In the genomic region with DNA sequence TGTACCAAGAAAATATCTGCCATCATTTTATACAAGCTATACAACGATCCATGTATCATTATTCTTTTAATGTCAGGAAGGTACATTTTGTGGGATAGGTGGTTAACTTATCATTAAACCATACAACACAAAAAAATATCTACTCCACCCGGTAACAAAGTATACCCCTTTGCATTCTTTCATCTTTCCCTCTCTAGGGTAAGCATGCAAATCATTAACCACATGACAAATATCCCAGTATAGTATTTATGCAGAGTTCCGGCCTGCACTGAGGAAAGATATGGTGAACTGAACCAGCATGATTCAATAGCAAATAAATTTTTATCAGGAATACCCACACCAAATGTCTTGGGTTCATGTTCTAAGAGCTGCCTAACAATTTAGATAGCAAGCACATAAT, we compare ENCODE assay signal across 1 cellular context.
TF ChIP-seq lines count a peak whose summit lies in the region.

No MANE protein-coding gene starts in this region.

TF ChIP-seq in HepG2, 621 proteins besides CTCF, POLR2A, EP300 and RAD21 (continues in another document):
- TF ChIP-seq, protein P1, sequence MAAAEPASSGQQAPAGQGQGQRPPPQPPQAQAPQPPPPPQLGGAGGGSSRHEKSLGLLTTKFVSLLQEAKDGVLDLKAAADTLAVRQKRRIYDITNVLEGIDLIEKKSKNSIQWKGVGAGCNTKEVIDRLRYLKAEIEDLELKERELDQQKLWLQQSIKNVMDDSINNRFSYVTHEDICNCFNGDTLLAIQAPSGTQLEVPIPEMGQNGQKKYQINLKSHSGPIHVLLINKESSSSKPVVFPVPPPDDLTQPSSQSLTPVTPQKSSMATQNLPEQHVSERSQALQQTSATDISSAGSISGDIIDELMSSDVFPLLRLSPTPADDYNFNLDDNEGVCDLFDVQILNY (CRISPR knock-in tag; conservative IDR thresholded peaks at IDR 0.05) = no peak
- TF ChIP-seq, protein P2, sequence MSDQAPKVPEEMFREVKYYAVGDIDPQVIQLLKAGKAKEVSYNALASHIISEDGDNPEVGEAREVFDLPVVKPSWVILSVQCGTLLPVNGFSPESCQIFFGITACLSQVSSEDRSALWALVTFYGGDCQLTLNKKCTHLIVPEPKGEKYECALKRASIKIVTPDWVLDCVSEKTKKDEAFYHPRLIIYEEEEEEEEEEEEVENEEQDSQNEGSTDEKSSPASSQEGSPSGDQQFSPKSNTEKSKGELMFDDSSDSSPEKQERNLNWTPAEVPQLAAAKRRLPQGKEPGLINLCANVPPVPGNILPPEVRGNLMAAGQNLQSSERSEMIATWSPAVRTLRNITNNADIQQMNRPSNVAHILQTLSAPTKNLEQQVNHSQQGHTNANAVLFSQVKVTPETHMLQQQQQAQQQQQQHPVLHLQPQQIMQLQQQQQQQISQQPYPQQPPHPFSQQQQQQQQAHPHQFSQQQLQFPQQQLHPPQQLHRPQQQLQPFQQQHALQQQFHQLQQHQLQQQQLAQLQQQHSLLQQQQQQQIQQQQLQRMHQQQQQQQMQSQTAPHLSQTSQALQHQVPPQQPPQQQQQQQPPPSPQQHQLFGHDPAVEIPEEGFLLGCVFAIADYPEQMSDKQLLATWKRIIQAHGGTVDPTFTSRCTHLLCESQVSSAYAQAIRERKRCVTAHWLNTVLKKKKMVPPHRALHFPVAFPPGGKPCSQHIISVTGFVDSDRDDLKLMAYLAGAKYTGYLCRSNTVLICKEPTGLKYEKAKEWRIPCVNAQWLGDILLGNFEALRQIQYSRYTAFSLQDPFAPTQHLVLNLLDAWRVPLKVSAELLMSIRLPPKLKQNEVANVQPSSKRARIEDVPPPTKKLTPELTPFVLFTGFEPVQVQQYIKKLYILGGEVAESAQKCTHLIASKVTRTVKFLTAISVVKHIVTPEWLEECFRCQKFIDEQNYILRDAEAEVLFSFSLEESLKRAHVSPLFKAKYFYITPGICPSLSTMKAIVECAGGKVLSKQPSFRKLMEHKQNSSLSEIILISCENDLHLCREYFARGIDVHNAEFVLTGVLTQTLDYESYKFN (CRISPR knock-in tag; conservative IDR thresholded peaks at IDR 0.05) = peak; percentile 69
- TF ChIP-seq NR2F1 (CRISPR knock-in tag; IDR thresholded peaks at IDR 0.05) (no peak), NCOR1 (IDR thresholded peaks at IDR 0.05; ENCODE audit: borderline replicate concordance, low read length) (peak; percentile 26; the same call in 1 of the 2 replicates), HNF4A (CRISPR knock-in tag; IDR thresholded peaks at IDR 0.05) (0 out of 2 replicates have a peak, but pooled peaks have one; percentile 11), GATAD2A (CRISPR knock-in tag; IDR thresholded peaks at IDR 0.05) (peak; percentile 68), ZNF878 (CRISPR knock-in tag; IDR thresholded peaks at IDR 0.05) (no peak), ELF3 (CRISPR knock-in tag; IDR thresholded peaks at IDR 0.05) (0 out of 2 replicates have a peak, but pooled peaks have one; percentile 60), SAP130 (CRISPR knock-in tag; IDR thresholded peaks at IDR 0.05; ENCODE audit: low read depth) (peak; percentile 72), ZFX (CRISPR knock-in tag; IDR thresholded peaks at IDR 0.05; ENCODE audit: low read depth) (no peak), PPARG (CRISPR knock-in tag; conservative IDR thresholded peaks at IDR 0.05) (peak; percentile 20; the same call in 1 of the 2 replicates), ZSCAN25 (CRISPR knock-in tag; IDR thresholded peaks at IDR 0.05) (no peak), RXRB (CRISPR knock-in tag; IDR thresholded peaks at IDR 0.05; ENCODE audit: borderline replicate concordance) (peak; percentile 66; the same call in 1 of the 2 replicates), HMG20A (CRISPR knock-in tag; IDR thresholded peaks at IDR 0.05; ENCODE audit: borderline replicate concordance) (peak; percentile 55; the same call in 1 of the 2 replicates), MED1 (CRISPR knock-in tag; IDR thresholded peaks at IDR 0.05) (0 out of 2 replicates have a peak, but pooled peaks have one; percentile 52), NCOA2 (CRISPR knock-in tag; IDR thresholded peaks at IDR 0.05) (peak; percentile 56), TCF7 (IDR thresholded peaks at IDR 0.05; ENCODE audit: low read depth) (peak; percentile 29; the same call in 1 of the 2 replicates), SMAD3 (CRISPR knock-in tag; IDR thresholded peaks at IDR 0.05) (0 out of 2 replicates have a peak, but pooled peaks have one; percentile 27), ZBTB20 (CRISPR knock-in tag; IDR thresholded peaks at IDR 0.05; ENCODE audit: borderline replicate concordance, low read depth) (peak; percentile 69; the same call in 1 of the 2 replicates), CREB1 (IDR thresholded peaks at IDR 0.05) (no peak), CREB1 (CRISPR knock-in tag; IDR thresholded peaks at IDR 0.05) (peak; percentile 30; the same call in 1 of the 2 replicates), HDAC1 (CRISPR knock-in tag; IDR thresholded peaks at IDR 0.05) (peak; percentile 54; the same call in 1 of the 2 replicates), ZNF33A (CRISPR knock-in tag; IDR thresholded peaks at IDR 0.05; ENCODE audit: borderline replicate concordance) (no peak), SOX5 (CRISPR knock-in tag; IDR thresholded peaks at IDR 0.05; ENCODE audit: borderline replicate concordance) (peak; percentile 32; the same call in 1 of the 2 replicates), ZNF101 (CRISPR knock-in tag; IDR thresholded peaks at IDR 0.05; ENCODE audit: borderline replicate concordance, low read depth) (no peak), TEAD3 (CRISPR knock-in tag; optimal IDR thresholded peaks at IDR 0.05; ENCODE audit: borderline replicate concordance) (peak; percentile 20), JARID2 (CRISPR knock-in tag; IDR thresholded peaks at IDR 0.05; ENCODE audit: insufficient replicate concordance) (no peak)
- TF ChIP-seq, protein P3, sequence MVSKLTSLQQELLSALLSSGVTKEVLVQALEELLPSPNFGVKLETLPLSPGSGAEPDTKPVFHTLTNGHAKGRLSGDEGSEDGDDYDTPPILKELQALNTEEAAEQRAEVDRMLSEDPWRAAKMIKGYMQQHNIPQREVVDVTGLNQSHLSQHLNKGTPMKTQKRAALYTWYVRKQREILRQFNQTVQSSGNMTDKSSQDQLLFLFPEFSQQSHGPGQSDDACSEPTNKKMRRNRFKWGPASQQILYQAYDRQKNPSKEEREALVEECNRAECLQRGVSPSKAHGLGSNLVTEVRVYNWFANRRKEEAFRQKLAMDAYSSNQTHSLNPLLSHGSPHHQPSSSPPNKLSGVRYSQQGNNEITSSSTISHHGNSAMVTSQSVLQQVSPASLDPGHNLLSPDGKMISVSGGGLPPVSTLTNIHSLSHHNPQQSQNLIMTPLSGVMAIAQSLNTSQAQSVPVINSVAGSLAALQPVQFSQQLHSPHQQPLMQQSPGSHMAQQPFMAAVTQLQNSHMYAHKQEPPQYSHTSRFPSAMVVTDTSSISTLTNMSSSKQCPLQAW (CRISPR knock-in tag; IDR thresholded peaks at IDR 0.05) = peak; percentile 27; the same call in 1 of the 2 replicates
- TF ChIP-seq, protein P4, sequence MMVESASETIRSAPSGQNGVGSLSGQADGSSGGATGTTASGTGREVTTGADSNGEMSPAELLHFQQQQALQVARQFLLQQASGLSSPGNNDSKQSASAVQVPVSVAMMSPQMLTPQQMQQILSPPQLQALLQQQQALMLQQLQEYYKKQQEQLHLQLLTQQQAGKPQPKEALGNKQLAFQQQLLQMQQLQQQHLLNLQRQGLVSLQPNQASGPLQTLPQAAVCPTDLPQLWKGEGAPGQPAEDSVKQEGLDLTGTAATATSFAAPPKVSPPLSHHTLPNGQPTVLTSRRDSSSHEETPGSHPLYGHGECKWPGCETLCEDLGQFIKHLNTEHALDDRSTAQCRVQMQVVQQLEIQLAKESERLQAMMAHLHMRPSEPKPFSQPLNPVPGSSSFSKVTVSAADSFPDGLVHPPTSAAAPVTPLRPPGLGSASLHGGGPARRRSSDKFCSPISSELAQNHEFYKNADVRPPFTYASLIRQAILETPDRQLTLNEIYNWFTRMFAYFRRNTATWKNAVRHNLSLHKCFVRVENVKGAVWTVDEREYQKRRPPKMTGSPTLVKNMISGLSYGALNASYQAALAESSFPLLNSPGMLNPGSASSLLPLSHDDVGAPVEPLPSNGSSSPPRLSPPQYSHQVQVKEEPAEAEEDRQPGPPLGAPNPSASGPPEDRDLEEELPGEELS (CRISPR knock-in tag; IDR thresholded peaks at IDR 0.05) = peak; percentile 57
- TF ChIP-seq, protein P5, sequence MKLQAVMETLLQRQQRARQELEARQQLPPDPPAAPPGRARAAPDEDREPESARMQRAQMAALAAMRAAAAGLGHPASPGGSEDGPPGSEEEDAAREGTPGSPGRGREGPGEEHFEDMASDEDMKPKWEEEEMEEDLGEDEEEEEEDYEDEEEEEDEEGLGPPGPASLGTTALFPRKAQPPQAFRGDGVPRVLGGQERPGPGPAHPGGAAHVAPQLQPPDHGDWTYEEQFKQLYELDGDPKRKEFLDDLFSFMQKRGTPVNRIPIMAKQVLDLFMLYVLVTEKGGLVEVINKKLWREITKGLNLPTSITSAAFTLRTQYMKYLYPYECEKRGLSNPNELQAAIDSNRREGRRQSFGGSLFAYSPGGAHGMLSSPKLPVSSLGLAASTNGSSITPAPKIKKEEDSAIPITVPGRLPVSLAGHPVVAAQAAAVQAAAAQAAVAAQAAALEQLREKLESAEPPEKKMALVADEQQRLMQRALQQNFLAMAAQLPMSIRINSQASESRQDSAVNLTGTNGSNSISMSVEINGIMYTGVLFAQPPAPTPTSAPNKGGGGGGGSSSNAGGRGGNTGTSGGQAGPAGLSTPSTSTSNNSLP (IDR thresholded peaks at IDR 0.05; ENCODE audit: low read depth, low read length) = peak; percentile 80
- TF ChIP-seq, protein P6, sequence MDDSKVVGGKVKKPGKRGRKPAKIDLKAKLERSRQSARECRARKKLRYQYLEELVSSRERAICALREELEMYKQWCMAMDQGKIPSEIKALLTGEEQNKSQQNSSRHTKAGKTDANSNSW (CRISPR knock-in tag; IDR thresholded peaks at IDR 0.05; ENCODE audit: borderline replicate concordance) = no peak
- TF ChIP-seq, protein P7, sequence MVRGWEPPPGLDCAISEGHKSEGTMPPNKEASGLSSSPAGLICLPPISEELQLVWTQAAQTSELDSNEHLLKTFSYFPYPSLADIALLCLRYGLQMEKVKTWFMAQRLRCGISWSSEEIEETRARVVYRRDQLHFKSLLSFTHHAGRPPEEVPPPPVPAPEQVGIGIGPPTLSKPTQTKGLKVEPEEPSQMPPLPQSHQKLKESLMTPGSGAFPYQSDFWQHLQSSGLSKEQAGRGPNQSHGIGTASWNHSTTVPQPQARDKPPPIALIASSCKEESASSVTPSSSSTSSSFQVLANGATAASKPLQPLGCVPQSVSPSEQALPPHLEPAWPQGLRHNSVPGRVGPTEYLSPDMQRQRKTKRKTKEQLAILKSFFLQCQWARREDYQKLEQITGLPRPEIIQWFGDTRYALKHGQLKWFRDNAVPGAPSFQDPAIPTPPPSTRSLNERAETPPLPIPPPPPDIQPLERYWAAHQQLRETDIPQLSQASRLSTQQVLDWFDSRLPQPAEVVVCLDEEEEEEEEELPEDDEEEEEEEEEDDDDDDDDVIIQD (CRISPR knock-in tag; IDR thresholded peaks at IDR 0.05; ENCODE audit: low read depth) = peak; percentile 44; the same call in 1 of the 2 replicates
- TF ChIP-seq, protein P8, sequence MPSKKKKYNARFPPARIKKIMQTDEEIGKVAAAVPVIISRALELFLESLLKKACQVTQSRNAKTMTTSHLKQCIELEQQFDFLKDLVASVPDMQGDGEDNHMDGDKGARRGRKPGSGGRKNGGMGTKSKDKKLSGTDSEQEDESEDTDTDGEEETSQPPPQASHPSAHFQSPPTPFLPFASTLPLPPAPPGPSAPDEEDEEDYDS (CRISPR knock-in tag; IDR thresholded peaks at IDR 0.05) = peak; percentile 42; the same call in 1 of the 2 replicates
- TF ChIP-seq, protein P9, sequence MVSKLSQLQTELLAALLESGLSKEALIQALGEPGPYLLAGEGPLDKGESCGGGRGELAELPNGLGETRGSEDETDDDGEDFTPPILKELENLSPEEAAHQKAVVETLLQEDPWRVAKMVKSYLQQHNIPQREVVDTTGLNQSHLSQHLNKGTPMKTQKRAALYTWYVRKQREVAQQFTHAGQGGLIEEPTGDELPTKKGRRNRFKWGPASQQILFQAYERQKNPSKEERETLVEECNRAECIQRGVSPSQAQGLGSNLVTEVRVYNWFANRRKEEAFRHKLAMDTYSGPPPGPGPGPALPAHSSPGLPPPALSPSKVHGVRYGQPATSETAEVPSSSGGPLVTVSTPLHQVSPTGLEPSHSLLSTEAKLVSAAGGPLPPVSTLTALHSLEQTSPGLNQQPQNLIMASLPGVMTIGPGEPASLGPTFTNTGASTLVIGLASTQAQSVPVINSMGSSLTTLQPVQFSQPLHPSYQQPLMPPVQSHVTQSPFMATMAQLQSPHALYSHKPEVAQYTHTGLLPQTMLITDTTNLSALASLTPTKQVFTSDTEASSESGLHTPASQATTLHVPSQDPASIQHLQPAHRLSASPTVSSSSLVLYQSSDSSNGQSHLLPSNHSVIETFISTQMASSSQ (IDR thresholded peaks at IDR 0.05; ENCODE audit: low read depth) = peak; percentile 97
- TF ChIP-seq, protein P9 (CRISPR knock-in tag; IDR thresholded peaks at IDR 0.05; ENCODE audit: borderline replicate concordance) = peak; percentile 90
